2 cellular contexts compared by ENCODE assay signal in the genomic region with DNA sequence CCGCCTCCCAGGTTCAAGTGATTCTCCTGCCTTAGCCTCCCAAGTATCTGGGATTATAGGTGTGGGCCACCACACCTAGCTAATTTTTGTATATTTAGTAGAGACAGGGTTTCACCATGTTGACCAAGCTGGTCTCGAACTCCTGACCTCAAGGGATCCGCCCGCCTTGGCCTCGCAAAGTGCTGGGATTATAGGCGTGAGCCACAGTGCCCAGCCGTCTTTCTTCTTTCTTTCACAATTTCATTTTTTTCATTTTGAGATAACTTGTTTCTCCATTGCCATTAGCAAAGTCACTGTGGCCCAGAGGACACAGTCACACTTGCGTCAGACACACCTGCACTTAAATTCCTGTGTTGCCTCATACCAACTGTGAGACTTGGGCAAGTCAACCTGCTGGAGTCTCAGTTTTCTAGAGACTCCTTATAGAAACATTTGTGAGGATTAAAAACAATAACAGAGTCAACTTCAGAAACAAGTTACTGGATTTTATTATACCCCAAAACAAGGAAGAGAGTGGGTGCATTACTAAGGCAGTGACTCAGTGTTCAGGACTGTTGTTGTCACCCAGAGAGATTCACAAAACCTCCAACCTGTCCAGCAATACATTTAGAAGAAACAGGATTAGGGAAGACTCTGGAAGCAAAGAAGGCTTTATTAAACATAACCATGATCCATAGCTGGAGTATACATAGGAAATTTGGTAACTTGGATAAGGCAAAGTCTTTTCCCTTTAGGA.
TF ChIP-seq lines count a peak whose summit lies in the region.

No MANE protein-coding gene starts in this region.

TF ChIP-seq in HCT116, 20 proteins besides CTCF, POLR2A, EP300 and RAD21:
- no peak for TF ChIP-seq JUND (IDR thresholded peaks at IDR 0.05)
- TF ChIP-seq, protein P1, sequence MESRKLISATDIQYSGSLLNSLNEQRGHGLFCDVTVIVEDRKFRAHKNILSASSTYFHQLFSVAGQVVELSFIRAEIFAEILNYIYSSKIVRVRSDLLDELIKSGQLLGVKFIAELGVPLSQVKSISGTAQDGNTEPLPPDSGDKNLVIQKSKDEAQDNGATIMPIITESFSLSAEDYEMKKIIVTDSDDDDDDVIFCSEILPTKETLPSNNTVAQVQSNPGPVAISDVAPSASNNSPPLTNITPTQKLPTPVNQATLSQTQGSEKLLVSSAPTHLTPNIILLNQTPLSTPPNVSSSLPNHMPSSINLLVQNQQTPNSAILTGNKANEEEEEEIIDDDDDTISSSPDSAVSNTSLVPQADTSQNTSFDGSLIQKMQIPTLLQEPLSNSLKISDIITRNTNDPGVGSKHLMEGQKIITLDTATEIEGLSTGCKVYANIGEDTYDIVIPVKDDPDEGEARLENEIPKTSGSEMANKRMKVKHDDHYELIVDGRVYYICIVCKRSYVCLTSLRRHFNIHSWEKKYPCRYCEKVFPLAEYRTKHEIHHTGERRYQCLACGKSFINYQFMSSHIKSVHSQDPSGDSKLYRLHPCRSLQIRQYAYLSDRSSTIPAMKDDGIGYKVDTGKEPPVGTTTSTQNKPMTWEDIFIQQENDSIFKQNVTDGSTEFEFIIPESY (IDR thresholded peaks at IDR 0.05; ENCODE audit: extremely low read depth, insufficient replicate concordance, low read length) = no peak
- TF ChIP-seq TCF7L2 (IDR thresholded peaks at IDR 0.05; ENCODE audit: borderline replicate concordance, extremely low read depth, insufficient read depth, insufficient read length) = no peak
- no peak for TF ChIP-seq EZH2phosphoT487 (IDR thresholded peaks at IDR 0.05; ENCODE audit: borderline replicate concordance)
- TF ChIP-seq ZNF274 (IDR thresholded peaks at IDR 0.05; ENCODE audit: low read depth, low read length) = no peak
- no peak for TF ChIP-seq EZH2 (IDR thresholded peaks at IDR 0.05)
- no peak for TF ChIP-seq EGR1 (IDR thresholded peaks at IDR 0.05; ENCODE audit: low read depth)
- TF ChIP-seq, protein P2, sequence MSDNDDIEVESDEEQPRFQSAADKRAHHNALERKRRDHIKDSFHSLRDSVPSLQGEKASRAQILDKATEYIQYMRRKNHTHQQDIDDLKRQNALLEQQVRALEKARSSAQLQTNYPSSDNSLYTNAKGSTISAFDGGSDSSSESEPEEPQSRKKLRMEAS (IDR thresholded peaks at IDR 0.05) = no peak
- TF ChIP-seq SIN3A (IDR thresholded peaks at IDR 0.05; ENCODE audit: low read depth) = no peak
- no peak for TF ChIP-seq SRF (IDR thresholded peaks at IDR 0.05; ENCODE audit: low read depth)
- peak; percentile 38; the same call in 1 of the 2 replicates for TF ChIP-seq CEBPB (IDR thresholded peaks at IDR 0.05; ENCODE audit: low read depth)
- TF ChIP-seq SP1 (IDR thresholded peaks at IDR 0.05; ENCODE audit: low read depth) = no peak
- TF ChIP-seq CBX3 (IDR thresholded peaks at IDR 0.05; ENCODE audit: low read depth) = no peak
- TF ChIP-seq, protein P3, sequence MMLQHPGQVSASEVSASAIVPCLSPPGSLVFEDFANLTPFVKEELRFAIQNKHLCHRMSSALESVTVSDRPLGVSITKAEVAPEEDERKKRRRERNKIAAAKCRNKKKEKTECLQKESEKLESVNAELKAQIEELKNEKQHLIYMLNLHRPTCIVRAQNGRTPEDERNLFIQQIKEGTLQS (IDR thresholded peaks at IDR 0.05) = no peak
- peak; percentile 22; the same call in 1 of the 2 replicates for TF ChIP-seq FOSL1 (IDR thresholded peaks at IDR 0.05; ENCODE audit: low read depth)
TF ChIP-seq in HCT116: peak in this region for 2.

TF ChIP-seq in K562, 482 proteins besides CTCF, POLR2A, EP300 and RAD21:
- TF ChIP-seq ZBTB8A (IDR thresholded peaks at IDR 0.05; ENCODE audit: partially characterized antibody) = no peak
- TF ChIP-seq, protein P3 (IDR thresholded peaks at IDR 0.05) = peak; percentile 36; the same call in 1 of the 2 replicates
- TF ChIP-seq, protein P3 (CRISPR knock-in tag; conservative IDR thresholded peaks at IDR 0.05) = no peak
- TF ChIP-seq, protein P4, sequence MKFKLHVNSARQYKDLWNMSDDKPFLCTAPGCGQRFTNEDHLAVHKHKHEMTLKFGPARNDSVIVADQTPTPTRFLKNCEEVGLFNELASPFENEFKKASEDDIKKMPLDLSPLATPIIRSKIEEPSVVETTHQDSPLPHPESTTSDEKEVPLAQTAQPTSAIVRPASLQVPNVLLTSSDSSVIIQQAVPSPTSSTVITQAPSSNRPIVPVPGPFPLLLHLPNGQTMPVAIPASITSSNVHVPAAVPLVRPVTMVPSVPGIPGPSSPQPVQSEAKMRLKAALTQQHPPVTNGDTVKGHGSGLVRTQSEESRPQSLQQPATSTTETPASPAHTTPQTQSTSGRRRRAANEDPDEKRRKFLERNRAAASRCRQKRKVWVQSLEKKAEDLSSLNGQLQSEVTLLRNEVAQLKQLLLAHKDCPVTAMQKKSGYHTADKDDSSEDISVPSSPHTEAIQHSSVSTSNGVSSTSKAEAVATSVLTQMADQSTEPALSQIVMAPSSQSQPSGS (CRISPR knock-in tag; IDR thresholded peaks at IDR 0.05) = no peak
- no peak for TF ChIP-seq ZNF778 (CRISPR knock-in tag; IDR thresholded peaks at IDR 0.05)
- TF ChIP-seq ZSCAN29 (IDR thresholded peaks at IDR 0.05) = no peak
- TF ChIP-seq, protein P5, sequence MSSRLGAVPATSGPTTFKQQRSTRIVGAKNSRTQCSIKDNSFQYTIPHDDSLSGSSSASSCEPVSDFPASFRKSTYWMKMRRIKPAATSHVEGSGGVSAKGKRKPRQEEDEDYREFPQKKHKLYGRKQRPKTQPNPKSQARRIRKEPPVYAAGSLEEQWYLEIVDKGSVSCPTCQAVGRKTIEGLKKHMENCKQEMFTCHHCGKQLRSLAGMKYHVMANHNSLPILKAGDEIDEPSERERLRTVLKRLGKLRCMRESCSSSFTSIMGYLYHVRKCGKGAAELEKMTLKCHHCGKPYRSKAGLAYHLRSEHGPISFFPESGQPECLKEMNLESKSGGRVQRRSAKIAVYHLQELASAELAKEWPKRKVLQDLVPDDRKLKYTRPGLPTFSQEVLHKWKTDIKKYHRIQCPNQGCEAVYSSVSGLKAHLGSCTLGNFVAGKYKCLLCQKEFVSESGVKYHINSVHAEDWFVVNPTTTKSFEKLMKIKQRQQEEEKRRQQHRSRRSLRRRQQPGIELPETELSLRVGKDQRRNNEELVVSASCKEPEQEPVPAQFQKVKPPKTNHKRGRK (tag; IDR thresholded peaks at IDR 0.05) = 0 out of 2 replicates have a peak, but pooled peaks have one; percentile 12
- peak; percentile 70 for TF ChIP-seq CEBPB (tag; IDR thresholded peaks at IDR 0.05)
- no peak for TF ChIP-seq ZNF583 (CRISPR knock-in tag; IDR thresholded peaks at IDR 0.05)
- TF ChIP-seq, protein P6, sequence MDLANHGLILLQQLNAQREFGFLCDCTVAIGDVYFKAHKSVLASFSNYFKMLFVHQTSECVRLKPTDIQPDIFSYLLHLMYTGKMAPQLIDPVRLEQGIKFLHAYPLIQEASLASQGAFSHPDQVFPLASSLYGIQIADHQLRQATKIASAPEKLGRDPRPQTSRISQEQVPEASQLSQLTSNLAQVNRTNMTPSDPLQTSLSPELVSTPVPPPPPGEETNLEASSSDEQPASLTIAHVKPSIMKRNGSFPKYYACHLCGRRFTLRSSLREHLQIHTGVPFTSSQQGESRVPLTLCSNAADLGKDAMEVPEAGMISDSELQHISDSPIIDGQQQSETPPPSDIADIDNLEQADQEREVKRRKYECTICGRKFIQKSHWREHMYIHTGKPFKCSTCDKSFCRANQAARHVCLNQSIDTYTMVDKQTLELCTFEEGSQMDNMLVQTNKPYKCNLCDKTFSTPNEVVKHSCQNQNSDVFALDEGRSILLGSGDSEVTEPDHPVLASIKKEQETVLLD (IDR thresholded peaks at IDR 0.05) = no peak
- TF ChIP-seq, protein P7, sequence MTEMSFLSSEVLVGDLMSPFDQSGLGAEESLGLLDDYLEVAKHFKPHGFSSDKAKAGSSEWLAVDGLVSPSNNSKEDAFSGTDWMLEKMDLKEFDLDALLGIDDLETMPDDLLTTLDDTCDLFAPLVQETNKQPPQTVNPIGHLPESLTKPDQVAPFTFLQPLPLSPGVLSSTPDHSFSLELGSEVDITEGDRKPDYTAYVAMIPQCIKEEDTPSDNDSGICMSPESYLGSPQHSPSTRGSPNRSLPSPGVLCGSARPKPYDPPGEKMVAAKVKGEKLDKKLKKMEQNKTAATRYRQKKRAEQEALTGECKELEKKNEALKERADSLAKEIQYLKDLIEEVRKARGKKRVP (CRISPR knock-in tag; IDR thresholded peaks at IDR 0.05) = no peak
- TF ChIP-seq ZC3H8 (IDR thresholded peaks at IDR 0.05) = no peak
- TF ChIP-seq, protein P8, sequence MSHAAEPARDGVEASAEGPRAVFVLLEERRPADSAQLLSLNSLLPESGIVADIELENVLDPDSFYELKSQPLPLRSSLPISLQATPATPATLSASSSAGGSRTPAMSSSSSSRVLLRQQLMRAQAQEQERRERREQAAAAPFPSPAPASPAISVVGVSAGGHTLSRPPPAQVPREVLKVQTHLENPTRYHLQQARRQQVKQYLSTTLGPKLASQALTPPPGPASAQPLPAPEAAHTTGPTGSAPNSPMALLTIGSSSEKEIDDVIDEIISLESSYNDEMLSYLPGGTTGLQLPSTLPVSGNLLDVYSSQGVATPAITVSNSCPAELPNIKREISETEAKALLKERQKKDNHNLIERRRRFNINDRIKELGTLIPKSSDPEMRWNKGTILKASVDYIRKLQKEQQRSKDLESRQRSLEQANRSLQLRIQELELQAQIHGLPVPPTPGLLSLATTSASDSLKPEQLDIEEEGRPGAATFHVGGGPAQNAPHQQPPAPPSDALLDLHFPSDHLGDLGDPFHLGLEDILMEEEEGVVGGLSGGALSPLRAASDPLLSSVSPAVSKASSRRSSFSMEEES (CRISPR knock-in tag; IDR thresholded peaks at IDR 0.05) = no peak
- no peak for TF ChIP-seq RBM17 (IDR thresholded peaks at IDR 0.05; ENCODE audit: borderline replicate concordance, low read depth, low read length)
- TF ChIP-seq CBX5 (IDR thresholded peaks at IDR 0.05; ENCODE audit: borderline replicate concordance, low read depth) = no peak
- TF ChIP-seq, protein P9, sequence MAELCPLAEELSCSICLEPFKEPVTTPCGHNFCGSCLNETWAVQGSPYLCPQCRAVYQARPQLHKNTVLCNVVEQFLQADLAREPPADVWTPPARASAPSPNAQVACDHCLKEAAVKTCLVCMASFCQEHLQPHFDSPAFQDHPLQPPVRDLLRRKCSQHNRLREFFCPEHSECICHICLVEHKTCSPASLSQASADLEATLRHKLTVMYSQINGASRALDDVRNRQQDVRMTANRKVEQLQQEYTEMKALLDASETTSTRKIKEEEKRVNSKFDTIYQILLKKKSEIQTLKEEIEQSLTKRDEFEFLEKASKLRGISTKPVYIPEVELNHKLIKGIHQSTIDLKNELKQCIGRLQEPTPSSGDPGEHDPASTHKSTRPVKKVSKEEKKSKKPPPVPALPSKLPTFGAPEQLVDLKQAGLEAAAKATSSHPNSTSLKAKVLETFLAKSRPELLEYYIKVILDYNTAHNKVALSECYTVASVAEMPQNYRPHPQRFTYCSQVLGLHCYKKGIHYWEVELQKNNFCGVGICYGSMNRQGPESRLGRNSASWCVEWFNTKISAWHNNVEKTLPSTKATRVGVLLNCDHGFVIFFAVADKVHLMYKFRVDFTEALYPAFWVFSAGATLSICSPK (IDR thresholded peaks at IDR 0.05; ENCODE audit: borderline replicate concordance) = no peak
- TF ChIP-seq NCOA6 (IDR thresholded peaks at IDR 0.05) = no peak
